21 cellular contexts compared by ENCODE assay signal in genomic region chr1:192263436-192263835, GRCh38. TPM values are rescaled to one million over a fixed set of nuclear protein-coding genes. Genes with fewer than 3 reads are reported as not detected.
DNase-seq lines count a peak whose midpoint lies in the region; ATAC-seq and TF ChIP-seq lines count a peak whose summit lies in the region.
"Had no signal": no experiment of that assay in that cellular context is flagged by ENCODE, and none has a peak within 500 bp of the region (broad histone marks: within the 10 kb centered on the region; RNA-seq: fewer than 3 reads in every experiment).

No MANE protein-coding gene starts in this region.

- H3K27ac ChIP-seq in ACC112 (ENCODE audit: low read depth, low read length) (peak overlapping the region; percentile 88), left ventricle myocardium inferior (replicated peaks) (no peak overlapping the region)
- H3K27ac ChIP-seq: A549, Peyer's patch, spleen had no signal

- H3K27me3 Mint-ChIP-seq in chondrocyte (ENCODE audit: low read depth) = no peaks in the 10 kb centered on the region
- H3K27me3 Mint-ChIP-seq in naive thymus-derived CD8-positive, alpha-beta T cell = no peaks in the 10 kb centered on the region
- H3K27me3 Mint-ChIP-seq: IgD-negative memory B cell had no signal

- H3K79me2 ChIP-seq in ACC112 (ENCODE audit: control insufficient read depth, insufficient read depth, low read length, unreplicated experiment) = no peaks in the 10 kb centered on the region

- no peak overlapping the region for H3K4me3 Mint-ChIP-seq in chondrocyte (ENCODE audit: unreplicated experiment)
- no peak overlapping the region for H3K4me3 Mint-ChIP-seq in naive thymus-derived CD8-positive, alpha-beta T cell
- H3K4me3 Mint-ChIP-seq: activated T-cell treated with anti-CD3 and anti-CD28 coated beads, Interleukin-2, amount 50 U/mL, for 4 hours; IgD-negative memory B cell; T-helper 1 cell treated with Interleukin-12 subunit alpha and Interleukin-12 subunit beta and Interleukin-4 antibody, amounts not matched to agents 30 μg/mL and 1 μg/mL, for 36 hours had no signal

- peak; percentile 91 for DNase-seq in LHCN-M2 (ENCODE audit: low read depth)
- no peak for DNase-seq in chondrocyte (ENCODE audit: low spot score)
- peak; percentile 19 for DNase-seq in kidney epithelial cell (ENCODE audit: low read depth)
- no peak for DNase-seq in left ventricle myocardium inferior
- DNase-seq in ecto neural progenitor cell (ENCODE audit: low spot score) = no peak
- DNase-seq in activated T-cell treated with anti-CD3 and anti-CD28 coated beads, Interleukin-2, amount 50 U/mL, for 1 hour = no peak
- DNase-seq in naive thymus-derived CD8-positive, alpha-beta T cell = no peak
- DNase-seq: activated CD4-positive, alpha-beta T cell treated with anti-CD3 and anti-CD28 coated beads for 48 hours; activated T-cell treated with anti-CD3 and anti-CD28 coated beads, Interleukin-2, amount 50 U/mL, for 4 hours; hypothalamus; NCI-H526 treated with DMSO at 0.1 percent for 48 hours; Peyer's patch; spleen had no signal

- TF ChIP-seq CTCF in chondrocyte (IDR thresholded peaks at IDR 0.05) (no peak), kidney epithelial cell (IDR thresholded peaks at IDR 0.05; ENCODE audit: insufficient read depth, low read length, poor library complexity, severe bottlenecking) (no peak), left ventricle myocardium inferior (IDR thresholded peaks at IDR 0.05; ENCODE audit: borderline replicate concordance) (no peak)

- H3K27me3 ChIP-seq in ACC112 (ENCODE audit: insufficient read depth, low read length) (no peaks in the 10 kb centered on the region), kidney epithelial cell (ENCODE audit: control insufficient read depth, insufficient read depth, low read length) (no peaks in the 10 kb centered on the region), left ventricle myocardium inferior (ENCODE audit: low read depth) (no peaks in the 10 kb centered on the region)
- H3K27me3 ChIP-seq: Peyer's patch, spleen had no signal

- H3K36me3 Mint-ChIP-seq in chondrocyte (ENCODE audit: low read depth) = no peaks in the 10 kb centered on the region
- no peaks in the 10 kb centered on the region for H3K36me3 Mint-ChIP-seq in naive thymus-derived CD8-positive, alpha-beta T cell
- H3K36me3 Mint-ChIP-seq: IgD-negative memory B cell had no signal

- H3K4me3 ChIP-seq in ACC112 (ENCODE audit: low read depth, low read length) = peak overlapping the region; percentile 18; the same call in 1 of the 2 replicates
- no peak overlapping the region for H3K4me3 ChIP-seq in kidney epithelial cell (ENCODE audit: low read depth, low read length)
- no peak overlapping the region for H3K4me3 ChIP-seq in left ventricle myocardium inferior
- H3K4me3 ChIP-seq: A549, Peyer's patch, spleen had no signal

- ATAC-seq in naive thymus-derived CD8-positive, alpha-beta T cell = no peak
- ATAC-seq: A549; activated T-cell treated with anti-CD3 and anti-CD28 coated beads, Interleukin-2, amount 50 U/mL, for 4 hours had no signal

- peak overlapping the region; percentile 45 for H2AFZ ChIP-seq in ACC112 (ENCODE audit: low read length, unreplicated experiment)

- H3K27ac Mint-ChIP-seq in chondrocyte (ENCODE audit: unreplicated experiment) = peak overlapping the region; percentile 64
- H3K27ac Mint-ChIP-seq in naive thymus-derived CD8-positive, alpha-beta T cell = no peak overlapping the region
- H3K27ac Mint-ChIP-seq: IgD-negative memory B cell; T-helper 1 cell treated with Interleukin-12 subunit alpha and Interleukin-12 subunit beta and Interleukin-4 antibody, amounts not matched to agents 30 μg/mL and 1 μg/mL, for 36 hours had no signal

- H3K4me1 Mint-ChIP-seq in chondrocyte (ENCODE audit: low read depth) = peaks cover 15% of the 10 kb centered on the region
- H3K4me1 Mint-ChIP-seq in naive thymus-derived CD8-positive, alpha-beta T cell = no peaks in the 10 kb centered on the region
- H3K4me1 Mint-ChIP-seq: IgD-negative memory B cell had no signal

- H3K9me3 Mint-ChIP-seq in chondrocyte (ENCODE audit: low read depth) = no peaks in the 10 kb centered on the region
- peaks cover 0 to 9% (median 0%) of the 10 kb centered on the region in 9 donors for H3K9me3 Mint-ChIP-seq in naive thymus-derived CD8-positive, alpha-beta T cell
- H3K9me3 Mint-ChIP-seq: activated T-cell treated with anti-CD3 and anti-CD28 coated beads, Interleukin-2, amount 50 U/mL, for 4 hours; IgD-negative memory B cell; T-helper 1 cell treated with Interleukin-12 subunit alpha and Interleukin-12 subunit beta and Interleukin-4 antibody, amounts not matched to agents 30 μg/mL and 1 μg/mL, for 36 hours had no signal

- intact Hi-C loops in left ventricle myocardium inferior (cut with micrococcal nuclease) = no loop called here

- no peaks in the 10 kb centered on the region for H3K9me3 ChIP-seq in left ventricle myocardium inferior (replicated peaks)
- H3K9me3 ChIP-seq: A549, Peyer's patch, spleen had no signal

- H3K4me1 ChIP-seq in ACC112 (ENCODE audit: control insufficient read depth, insufficient read depth, low read length, unreplicated experiment) = peaks cover 25% of the 10 kb centered on the region
- H3K4me1 ChIP-seq in left ventricle myocardium inferior = no peaks in the 10 kb centered on the region
- H3K4me1 ChIP-seq: A549, Peyer's patch, spleen had no signal

- POLR2A ChIA-PET in naive thymus-derived CD8-positive, alpha-beta T cell (lab: Charles Lee) = no interaction called here

- H3K36me3 ChIP-seq in ACC112 (ENCODE audit: insufficient read depth, low read length) (no peaks in the 10 kb centered on the region), kidney epithelial cell (ENCODE audit: control insufficient read depth, insufficient read depth, low read length) (no peaks in the 10 kb centered on the region), left ventricle myocardium inferior (no peaks in the 10 kb centered on the region)
- H3K36me3 ChIP-seq: Peyer's patch, spleen had no signal

RNA-seq across cellular contexts. Expression of gene RGS21, which starts 53.4 kb away (rescaled TPM):
- total RNA-seq in LHCN-M2 (2014; rRNA removed) = not detected in 2 replicates
- not detected for polyA plus RNA-seq in LHCN-M2 (2012)
- total RNA-seq in chondrocyte = not detected in 3 replicates
- not detected in 2 replicates for total RNA-seq in kidney epithelial cell
- total RNA-seq in left ventricle myocardium inferior = not detected
- total RNA-seq in naive thymus-derived CD8-positive, alpha-beta T cell = not detected
- not detected for polyA plus RNA-seq in naive thymus-derived CD8-positive, alpha-beta T cell
- total RNA-seq: activated T-cell treated with anti-CD3 and anti-CD28 coated beads, Interleukin-2, amount 50 U/mL, for 4 hours; H4; liver; Peyer's patch; spleen had no signal
- polyA plus RNA-seq: A549, adipose tissue, IgD-negative memory B cell, liver, neural cell, spleen had no signal

Comparison
In these comparisons a context has a peak if more than half of its experiments do, and no peak if none do; other contexts are left out.
1. DNase-seq: peak in LHCN-M2 (single experiment) and kidney epithelial cell (single experiment); none in chondrocyte (single experiment), left ventricle myocardium inferior (single experiment), ecto neural progenitor cell (single experiment), activated T-cell treated with anti-CD3 and anti-CD28 coated beads, Interleukin-2, amount 50 U/mL, for 1 hour (single experiment) and naive thymus-derived CD8-positive, alpha-beta T cell (0 of 10).